In genomic region chr4:44961001-44961755, GRCh38 we compare ENCODE assay signal across 15 cellular contexts.
DNase-seq lines count a peak whose midpoint lies in the region; ATAC-seq, FAIRE-seq and TF ChIP-seq lines count a peak whose summit lies in the region.
"Had no signal": no experiment of that assay in that cellular context is flagged by ENCODE, and none has a peak within 500 bp of the region (broad histone marks: within the 10 kb centered on the region; RNA-seq: fewer than 3 reads in every experiment).

No MANE protein-coding gene starts in this region.

- H2AFZ ChIP-seq in keratinocyte (ENCODE audit: control insufficient read depth, low read length): no peak overlapping the region

- TF ChIP-seq CTCF in coronary artery (IDR thresholded peaks at IDR 0.05) (no peak), keratinocyte (optimal IDR thresholded peaks at IDR 0.05 in 1 of 3, IDR thresholded peaks at IDR 0.05 in 1 of 3, conservative IDR thresholded peaks at IDR 0.05 in 1 of 3; ENCODE audit: extremely low read depth in 1 of 3, insufficient read depth in 2 of 3, low read length in 3 of 3) (no peak)

- no peak overlapping the region for H2BK120ac ChIP-seq in mesendoderm (ENCODE audit: low read depth, low read length)

- FAIRE-seq in keratinocyte (lab: Jason Lieb, UNC): no peak
- FAIRE-seq: H1 had no signal

- no peak overlapping the region for H3K4ac ChIP-seq in mesendoderm (ENCODE audit: low read depth, low read length)

- H3K4me3 ChIP-seq in coronary artery (no peak overlapping the region), keratinocyte (ENCODE audit: control insufficient read depth in 2 of 3, extremely low read depth in 1 of 3, insufficient read depth in 2 of 3, low read depth in 1 of 3, low read length in 3 of 3) (no peak overlapping the region), mesendoderm (ENCODE audit: low read length) (no peak overlapping the region)
- H3K4me3 ChIP-seq: BLaER1, HAP-1 had no signal

- H3K18ac ChIP-seq in mesendoderm (ENCODE audit: low read length): no peak overlapping the region

- no peaks in the 10 kb centered on the region for H3K79me1 ChIP-seq in mesendoderm (ENCODE audit: low read length)

- H3K4me1 ChIP-seq in keratinocyte (ENCODE audit: control insufficient read depth, extremely low read depth, insufficient read depth, low read length) (no peaks in the 10 kb centered on the region), mesendoderm (ENCODE audit: control insufficient read depth, low read depth, low read length) (no peaks in the 10 kb centered on the region)
- H3K4me1 ChIP-seq: BLaER1, HAP-1 had no signal

- no peak overlapping the region for H4K5ac ChIP-seq in mesendoderm (ENCODE audit: low read length)

- dilution Hi-C loops in keratinocyte (cut with MboI; ENCODE audit: extremely low pct_ligation_motif_present, low sequenced_read_pairs): no loop called here

- no peaks in the 10 kb centered on the region for H3K79me2 ChIP-seq in keratinocyte (ENCODE audit: control insufficient read depth, insufficient read depth, low read length)
- no peaks in the 10 kb centered on the region for H3K79me2 ChIP-seq in mesendoderm (ENCODE audit: control insufficient read depth, insufficient read depth, low read length)

- H3K36me3 ChIP-seq in keratinocyte (ENCODE audit: control insufficient read depth in 2 of 2, extremely low read depth in 1 of 2, insufficient read depth in 2 of 2, low read length in 2 of 2) (no peaks in the 10 kb centered on the region), mesendoderm (ENCODE audit: control insufficient read depth, insufficient read depth, low read length) (no peaks in the 10 kb centered on the region)
- H3K36me3 ChIP-seq: BLaER1, HAP-1 had no signal

- intact Hi-C loops in Right ventricle myocardium inferior (cut with DNase I) (no loop called here), cardiac septum (cut with DNase I) (no loop called here)

- no peak overlapping the region for H2BK15ac ChIP-seq in mesendoderm (replicated peaks; ENCODE audit: low read depth)

- WGBS in mesendoderm (ENCODE audit: extremely low coverage, insufficient coverage, low lambda C conversion rate): no CpG with 5 or more reads among the region's 1 CpG

- H2AK5ac ChIP-seq in mesendoderm (ENCODE audit: low read length): no peak overlapping the region

- DNase-seq in Right ventricle myocardium inferior (ENCODE audit: missing footprints): peak; percentile 17
- no peak for DNase-seq in cardiac septum (ENCODE audit: low spot score)
- peak; percentile 52 for DNase-seq in coronary artery (ENCODE audit: low spot score)
- DNase-seq in keratinocyte (ENCODE audit: low read depth, low spot score): no peak
- DNase-seq in mesendoderm: no peak
- no peak for DNase-seq in GDM1 (lab: John Stamatoyannopoulos, UW)
- DNase-seq: 8988T, DMS153, DMS79, GF-D8, IMR-90 had no signal

- H3K27ac ChIP-seq in coronary artery: no peak overlapping the region
- H3K27ac ChIP-seq in keratinocyte (ENCODE audit: control insufficient read depth, insufficient read depth, low read length): peak overlapping the region; percentile 20
- no peak overlapping the region for H3K27ac ChIP-seq in mesendoderm (ENCODE audit: low read depth, low read length)
- H3K27ac ChIP-seq: BLaER1 had no signal

- H3K4me2 ChIP-seq in keratinocyte (ENCODE audit: control insufficient read depth, extremely low read depth, insufficient read depth, low read depth, low read length) (no peak overlapping the region), mesendoderm (ENCODE audit: low read length) (no peak overlapping the region)
- H3K4me2 ChIP-seq: BLaER1 had no signal

- no peak overlapping the region for H3K23ac ChIP-seq in mesendoderm (ENCODE audit: low read length)

- H3K9me3 ChIP-seq in keratinocyte (ENCODE audit: control insufficient read depth, low read depth, low read length): no peaks in the 10 kb centered on the region
- H3K9me3 ChIP-seq: HAP-1 had no signal

- no peaks in the 10 kb centered on the region for H3K9me1 ChIP-seq in keratinocyte (ENCODE audit: control insufficient read depth, extremely low read depth, insufficient read depth, low read length)

- H3K9ac ChIP-seq in keratinocyte (ENCODE audit: control insufficient read depth, extremely low read depth, insufficient read depth, low read length) (no peak overlapping the region), mesendoderm (ENCODE audit: low read length) (no peak overlapping the region)
- H3K9ac ChIP-seq: BLaER1 had no signal

- no peaks in the 10 kb centered on the region for H3K27me3 ChIP-seq in keratinocyte (ENCODE audit: control insufficient read depth, extremely low read depth, insufficient read depth, low read length)
- no peaks in the 10 kb centered on the region for H3K27me3 ChIP-seq in mesendoderm (ENCODE audit: insufficient read depth, low read length, poor library complexity)
- H3K27me3 ChIP-seq: BLaER1 had no signal

- no peak overlapping the region for H4K8ac ChIP-seq in mesendoderm (ENCODE audit: low read depth, low read length)

- no peak overlapping the region for H2BK5ac ChIP-seq in mesendoderm (ENCODE audit: low read length)

- ATAC-seq in Right ventricle myocardium inferior (no peak), HG03039 (IDR thresholded peaks at IDR 0.05; ENCODE audit: unreplicated experiment) (no peak)

- H4K20me1 ChIP-seq in keratinocyte (ENCODE audit: control insufficient read depth, extremely low read depth, insufficient read depth, low read length): no peaks in the 10 kb centered on the region
- H4K20me1 ChIP-seq: BLaER1 had no signal

- no peak overlapping the region for H3K56ac ChIP-seq in mesendoderm (ENCODE audit: low read length)

Comparison
In these comparisons a context has a peak if more than half of its experiments do, and no peak if none do; other contexts are left out.
1. DNase-seq: peak in Right ventricle myocardium inferior (single experiment) and coronary artery (single experiment); none in cardiac septum (single experiment), keratinocyte (single experiment), mesendoderm (single experiment) and GDM1 (single experiment).